In the genomic region with DNA sequence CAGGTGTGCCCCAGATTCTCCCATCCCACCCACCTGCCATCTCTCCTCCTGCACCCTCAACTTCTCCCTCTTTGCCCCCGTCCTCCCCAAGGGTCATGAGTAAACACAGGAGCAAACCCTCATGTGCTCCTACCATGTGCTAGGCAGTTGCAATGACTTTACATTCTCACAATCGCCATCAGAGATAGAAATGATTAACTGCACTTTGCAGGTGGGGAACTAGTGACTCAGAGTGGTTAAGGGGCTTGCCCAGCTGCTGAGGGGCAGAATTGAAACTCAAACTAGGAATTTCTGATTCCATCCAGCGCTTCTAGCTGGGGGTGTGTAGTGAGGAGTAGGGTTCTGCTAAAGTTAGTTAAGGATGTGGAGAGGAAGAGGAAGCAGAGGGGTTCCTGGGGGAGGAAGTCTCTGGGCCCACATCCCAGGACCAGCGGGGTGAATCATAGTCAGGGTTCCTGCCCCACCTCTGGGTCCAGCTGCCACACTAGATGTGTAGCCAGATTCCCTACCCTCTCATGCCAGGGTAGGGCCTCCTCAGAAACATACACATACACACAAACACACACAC, we compare ENCODE assay signal across 1 cellular context.
TF ChIP-seq lines count a peak whose summit lies in the region.

No MANE protein-coding gene starts in this region.

TF ChIP-seq in A549, 52 proteins besides CTCF, POLR2A, EP300 and RAD21 (continued from another document):
- TF ChIP-seq ESRRA (IDR thresholded peaks at IDR 0.05; ENCODE audit: borderline replicate concordance, low read length) = no peak
- TF ChIP-seq NFE2L2 (conservative IDR thresholded peaks at IDR 0.05; ENCODE audit: low read length) = no peak
- no peak for TF ChIP-seq TFCP2L1 (CRISPR knock-in tag; IDR thresholded peaks at IDR 0.05)
- TF ChIP-seq HOXB5 (CRISPR knock-in tag; IDR thresholded peaks at IDR 0.05) = no peak
- no peak for TF ChIP-seq JUN (IDR thresholded peaks at IDR 0.05)
- TF ChIP-seq FOXS1 (CRISPR knock-in tag; IDR thresholded peaks at IDR 0.05) = no peak
- no peak for TF ChIP-seq HEYL (CRISPR knock-in tag; IDR thresholded peaks at IDR 0.05)
- no peak for TF ChIP-seq MYC (IDR thresholded peaks at IDR 0.05; ENCODE audit: borderline replicate concordance, low read length)
